ENCODE assay signal across 15 cellular contexts in the genomic region with DNA sequence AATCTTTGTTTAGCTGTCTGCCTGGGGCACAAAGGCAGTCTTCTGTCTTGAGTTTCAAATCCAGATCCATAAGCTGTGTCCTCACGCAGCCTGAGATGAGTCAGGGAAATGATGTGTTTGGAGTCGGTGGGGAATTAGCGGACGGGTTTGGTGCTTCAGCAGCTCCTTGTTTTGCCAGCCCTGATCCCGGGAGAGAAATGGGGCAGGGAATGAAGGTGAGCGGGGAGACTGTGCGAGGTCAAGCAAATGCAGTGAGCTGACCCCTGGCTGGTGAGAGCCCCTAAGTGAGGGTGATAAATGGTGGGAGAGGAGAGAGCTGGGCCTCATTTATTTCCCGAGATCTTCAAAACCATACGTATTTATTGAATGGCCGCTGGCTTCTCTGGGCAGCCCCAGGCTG. TPM values are rescaled to one million over a fixed set of nuclear protein-coding genes. Genes with fewer than 3 reads are reported as not detected.
DNase-seq lines count a peak whose midpoint lies in the region; ATAC-seq and TF ChIP-seq lines count a peak whose summit lies in the region.
"Had no signal": no experiment of that assay in that cellular context is flagged by ENCODE, and none has a peak within 500 bp of the region (broad histone marks: within the 10 kb centered on the region; RNA-seq: fewer than 3 reads in every experiment).

No MANE protein-coding gene starts in this region.

- TF ChIP-seq CTCF in GM23338 (conservative IDR thresholded peaks at IDR 0.05; ENCODE audit: low read depth in 2 of 2) (no peak), WTC11 (IDR thresholded peaks at IDR 0.05) (no peak), neural progenitor cell (IDR thresholded peaks at IDR 0.05) (no peak)

- peaks cover 5% of the 10 kb centered on the region; the same call in 2 of the 3 replicates for H3K9me3 Mint-ChIP-seq in GM23338
- H3K9me3 Mint-ChIP-seq in WTC11, result peaks cover 59% of the 10 kb centered on the region
- H3K9me3 Mint-ChIP-seq in neural progenitor cell, result peaks cover 31% of the 10 kb centered on the region

- H3K9ac ChIP-seq in BLaER1, result no peak overlapping the region
- H3K9ac ChIP-seq in neural progenitor cell, result no peak overlapping the region

- H4K20me1 ChIP-seq in BLaER1, result no peaks in the 10 kb centered on the region
- H4K20me1 ChIP-seq in GM23338 (replicated peaks; ENCODE audit: insufficient read depth), result peaks cover 6% of the 10 kb centered on the region
- H4K20me1 ChIP-seq in neural progenitor cell (ENCODE audit: low read depth), result no peaks in the 10 kb centered on the region

- H3K36me3 ChIP-seq in BLaER1 (peaks cover 24% of the 10 kb centered on the region; the same call in 1 of the 2 replicates), GM23338 (ENCODE audit: insufficient read depth) (peaks cover 7% of the 10 kb centered on the region), neural progenitor cell (no peaks in the 10 kb centered on the region)

- CTCF ChIA-PET in WTC11 (lab: Charles Lee), result interaction anchor here (0.8 to 2.2 kb wide), 5 partner anchors 8 to 60 kb away, joined by 3 to 8 read pairs (median 3); no protein-coding TSS in a partner anchor

- H3K36me3 Mint-ChIP-seq in GM23338 (ENCODE audit: low read depth) (peaks cover 23% of the 10 kb centered on the region), WTC11 (peaks cover 71% of the 10 kb centered on the region), neural progenitor cell (peaks cover 6% of the 10 kb centered on the region)

- peaks cover 10% of the 10 kb centered on the region for H3K27me3 Mint-ChIP-seq in GM23338 (ENCODE audit: insufficient read depth, low read depth, poor library complexity)
- no peaks in the 10 kb centered on the region; the same call in 1 of the 2 replicates for H3K27me3 Mint-ChIP-seq in WTC11 (ENCODE audit: low read depth)
- peaks cover 5% of the 10 kb centered on the region for H3K27me3 Mint-ChIP-seq in neural progenitor cell (ENCODE audit: insufficient read depth, low read depth)

- no peaks in the 10 kb centered on the region for H3K27me3 ChIP-seq in BLaER1
- no peaks in the 10 kb centered on the region for H3K27me3 ChIP-seq in GM23338 (ENCODE audit: insufficient read depth)
- no peaks in the 10 kb centered on the region for H3K27me3 ChIP-seq in neural progenitor cell

- H3K4me1 ChIP-seq in BLaER1, result peaks cover 86% of the 10 kb centered on the region
- H3K4me1 ChIP-seq in GM23338 (ENCODE audit: insufficient read depth), result peaks cover 15% of the 10 kb centered on the region; the same call in 1 of the 2 replicates
- H3K4me1 ChIP-seq in neural progenitor cell, result no peaks in the 10 kb centered on the region

- H3K9me2 ChIP-seq in GM23338 (ENCODE audit: insufficient read depth), result 0 out of 2 replicates have a peak, but pooled peaks cover 3% of the 10 kb centered on the region

- H3K27ac ChIP-seq in BLaER1, result peak overlapping the region; percentile 61; the same call in 1 of the 2 replicates
- no peak overlapping the region for H3K27ac ChIP-seq in GM23338 (ENCODE audit: low read depth)
- H3K27ac ChIP-seq in neural progenitor cell, result no peak overlapping the region

- H3K79me2 ChIP-seq in GM23338 (replicated peaks; ENCODE audit: insufficient read depth) (no peaks in the 10 kb centered on the region; the same call in 1 of the 2 replicates), neural progenitor cell (ENCODE audit: low read depth) (no peaks in the 10 kb centered on the region)

- no peaks in the 10 kb centered on the region for H3K9me3 ChIP-seq in BLaER1
- peaks cover 5% of the 10 kb centered on the region for H3K9me3 ChIP-seq in neural progenitor cell (ENCODE audit: low read depth)

- peaks cover 9% of the 10 kb centered on the region for H3K4me1 Mint-ChIP-seq in GM23338
- peaks cover 15% of the 10 kb centered on the region for H3K4me1 Mint-ChIP-seq in WTC11
- H3K4me1 Mint-ChIP-seq in neural progenitor cell, result no peaks in the 10 kb centered on the region

- DNase-seq in GM23338 (ENCODE audit: low spot score), result no peak
- no peak for DNase-seq in WTC11 (ENCODE audit: low spot score)
- peak; percentile 87 for DNase-seq in mesenteric fat pad (ENCODE audit: low spot score)
- DNase-seq in AG08396 (ENCODE audit: low spot score), result no peak
- DNase-seq in neural progenitor cell (ENCODE audit: low spot score), result no peak
- DNase-seq in GDM1 (lab: John Stamatoyannopoulos, UW), result no peak
- DNase-seq: EL, Karpas-422, NCI-H1930, NCI-H2171, NCI-H82, SHP77 treated with DMSO at 0.1 percent for 48 hours had no signal

- no peak overlapping the region for H3K4me3 Mint-ChIP-seq in GM23338
- H3K4me3 Mint-ChIP-seq in WTC11, result no peak overlapping the region
- no peak overlapping the region for H3K4me3 Mint-ChIP-seq in neural progenitor cell

- H3K4me3 ChIP-seq in BLaER1, result no peak overlapping the region
- H3K4me3 ChIP-seq in GM23338, result no peak overlapping the region
- no peak overlapping the region for H3K4me3 ChIP-seq in neural progenitor cell

- no peak overlapping the region for H3K27ac Mint-ChIP-seq in GM23338
- no peak overlapping the region for H3K27ac Mint-ChIP-seq in WTC11
- no peak overlapping the region for H3K27ac Mint-ChIP-seq in neural progenitor cell

- H2AFZ ChIP-seq in GM23338, result no peak overlapping the region
- no peak overlapping the region for H2AFZ ChIP-seq in neural progenitor cell (replicated peaks)

- H3F3A ChIP-seq in GM23338 (replicated peaks; ENCODE audit: low read depth) (no peaks in the 10 kb centered on the region), neural progenitor cell (ENCODE audit: low read depth) (no peaks in the 10 kb centered on the region)

- ATAC-seq in GM23338 (no peak; the same call in 2 of the 3 replicates), WTC11 (peak; percentile 16; the same call in 1 of the 2 replicates), GM21737 (IDR thresholded peaks at IDR 0.05; ENCODE audit: unreplicated experiment) (no peak)
- ATAC-seq: Panc1 had no signal

- POLR2A ChIA-PET in WTC11 (lab: Charles Lee), result interaction anchor here (0.7 kb wide), 1 partner anchor 164 kb away, joined by 3 read pairs; no protein-coding TSS in a partner anchor

- H3K4me2 ChIP-seq in BLaER1 (peak overlapping the region; percentile 65), GM23338 (peak overlapping the region; percentile 32; the same call in 1 of the 2 replicates), neural progenitor cell (no peak overlapping the region)

TF ChIP-seq in WTC11, 78 proteins besides CTCF, POLR2A, EP300 and RAD21 (continues in another document):
- no peak for TF ChIP-seq NR2C2 (CRISPR knock-in tag; IDR thresholded peaks at IDR 0.05)
- TF ChIP-seq CREM (CRISPR knock-in tag; IDR thresholded peaks at IDR 0.05), result no peak
- TF ChIP-seq, protein P1, sequence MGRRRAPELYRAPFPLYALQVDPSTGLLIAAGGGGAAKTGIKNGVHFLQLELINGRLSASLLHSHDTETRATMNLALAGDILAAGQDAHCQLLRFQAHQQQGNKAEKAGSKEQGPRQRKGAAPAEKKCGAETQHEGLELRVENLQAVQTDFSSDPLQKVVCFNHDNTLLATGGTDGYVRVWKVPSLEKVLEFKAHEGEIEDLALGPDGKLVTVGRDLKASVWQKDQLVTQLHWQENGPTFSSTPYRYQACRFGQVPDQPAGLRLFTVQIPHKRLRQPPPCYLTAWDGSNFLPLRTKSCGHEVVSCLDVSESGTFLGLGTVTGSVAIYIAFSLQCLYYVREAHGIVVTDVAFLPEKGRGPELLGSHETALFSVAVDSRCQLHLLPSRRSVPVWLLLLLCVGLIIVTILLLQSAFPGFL (CRISPR knock-in tag; IDR thresholded peaks at IDR 0.05; ENCODE audit: borderline replicate concordance), result no peak
- no peak for TF ChIP-seq ZNF671 (CRISPR knock-in tag; IDR thresholded peaks at IDR 0.05)
- TF ChIP-seq, protein P2, sequence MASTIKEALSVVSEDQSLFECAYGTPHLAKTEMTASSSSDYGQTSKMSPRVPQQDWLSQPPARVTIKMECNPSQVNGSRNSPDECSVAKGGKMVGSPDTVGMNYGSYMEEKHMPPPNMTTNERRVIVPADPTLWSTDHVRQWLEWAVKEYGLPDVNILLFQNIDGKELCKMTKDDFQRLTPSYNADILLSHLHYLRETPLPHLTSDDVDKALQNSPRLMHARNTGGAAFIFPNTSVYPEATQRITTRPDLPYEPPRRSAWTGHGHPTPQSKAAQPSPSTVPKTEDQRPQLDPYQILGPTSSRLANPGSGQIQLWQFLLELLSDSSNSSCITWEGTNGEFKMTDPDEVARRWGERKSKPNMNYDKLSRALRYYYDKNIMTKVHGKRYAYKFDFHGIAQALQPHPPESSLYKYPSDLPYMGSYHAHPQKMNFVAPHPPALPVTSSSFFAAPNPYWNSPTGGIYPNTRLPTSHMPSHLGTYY (CRISPR knock-in tag; IDR thresholded peaks at IDR 0.05), result no peak
- TF ChIP-seq ATF1 (CRISPR knock-in tag; IDR thresholded peaks at IDR 0.05), result no peak
- no peak for TF ChIP-seq TEAD1 (CRISPR knock-in tag; IDR thresholded peaks at IDR 0.05)
- no peak for TF ChIP-seq PRRX2 (CRISPR knock-in tag; IDR thresholded peaks at IDR 0.05)
- no peak for TF ChIP-seq EMX1 (CRISPR knock-in tag; IDR thresholded peaks at IDR 0.05)
- no peak for TF ChIP-seq ZNF423 (CRISPR knock-in tag; IDR thresholded peaks at IDR 0.05)
- no peak for TF ChIP-seq CBFB (CRISPR knock-in tag; IDR thresholded peaks at IDR 0.05; ENCODE audit: low read depth)
- TF ChIP-seq, protein P3, sequence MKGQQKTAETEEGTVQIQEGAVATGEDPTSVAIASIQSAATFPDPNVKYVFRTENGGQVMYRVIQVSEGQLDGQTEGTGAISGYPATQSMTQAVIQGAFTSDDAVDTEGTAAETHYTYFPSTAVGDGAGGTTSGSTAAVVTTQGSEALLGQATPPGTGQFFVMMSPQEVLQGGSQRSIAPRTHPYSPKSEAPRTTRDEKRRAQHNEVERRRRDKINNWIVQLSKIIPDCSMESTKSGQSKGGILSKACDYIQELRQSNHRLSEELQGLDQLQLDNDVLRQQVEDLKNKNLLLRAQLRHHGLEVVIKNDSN (CRISPR knock-in tag; IDR thresholded peaks at IDR 0.05), result no peak

RNA-seq across cellular contexts. Expression of a gene that starts 21.6 kb away (rescaled TPM):
- 31.0 and 36.8 TPM in 2 replicates for total RNA-seq in GM23338 (2014; rRNA removed; shearing (Covaris generic))
- polyA plus RNA-seq in GM23338 (2016; fragmentation: Nextera tagmentation; extraction: Ambion mirVana), result 11.2 and 12.8 TPM in 2 replicates
- total RNA-seq in WTC11 (2021) (37.2 to 41.4 TPM (median 38.5 TPM) in 3 replicates), mesenteric fat pad (75.0 TPM), neural progenitor cell (ENCODE audit: low replicate concordance) (40.0 and 51.3 TPM in 2 replicates)
